In genomic region chr13:103903790-103904189, GRCh38 we compare ENCODE assay signal across 24 cellular contexts.
"Had no signal": no experiment of that assay in that cellular context is flagged by ENCODE, and none has a peak within 500 bp of the region (broad histone marks: within the 10 kb centered on the region; RNA-seq: fewer than 3 reads in every experiment).

No MANE protein-coding gene starts in this region.

- H3K36me3 ChIP-seq: colonic mucosa, esophagus muscularis mucosa, esophagus squamous epithelium, gastrocnemius medialis, gastroesophageal sphincter, heart left ventricle, heart right ventricle had no signal

- H2AFZ ChIP-seq: hepatocyte had no signal

- H3K79me2 ChIP-seq: hepatocyte had no signal

- H3K4me2 ChIP-seq: hepatocyte had no signal

- ATAC-seq: effector memory CD8-positive, alpha-beta T cell; esophagus mucosa; foreskin keratinocyte; gastrocnemius medialis; gastroesophageal sphincter; heart left ventricle; heart right ventricle had no signal

- H3K27ac ChIP-seq: colonic mucosa, coronary artery, dorsolateral prefrontal cortex, epithelial cell of prostate, esophagus muscularis mucosa, esophagus squamous epithelium, foreskin keratinocyte, gastrocnemius medialis, gastroesophageal sphincter, heart left ventricle, heart right ventricle, hepatocyte had no signal

- H3K9me3 ChIP-seq: colonic mucosa, esophagus squamous epithelium, gastrocnemius medialis, gastroesophageal sphincter had no signal

- H3K4me3 ChIP-seq: colonic mucosa, coronary artery, dorsolateral prefrontal cortex, esophagus muscularis mucosa, esophagus squamous epithelium, gastrocnemius medialis, gastroesophageal sphincter, heart left ventricle, heart right ventricle, hepatocyte had no signal

- H3K27me3 ChIP-seq: colonic mucosa, dorsolateral prefrontal cortex, esophagus muscularis mucosa, esophagus squamous epithelium, foreskin keratinocyte, gastrocnemius medialis, gastroesophageal sphincter, heart left ventricle, heart right ventricle, hepatocyte had no signal

- H3K4me1 ChIP-seq: colonic mucosa, esophagus muscularis mucosa, esophagus squamous epithelium, foreskin keratinocyte, gastrocnemius medialis, gastroesophageal sphincter, heart left ventricle, heart right ventricle had no signal

- DNase-seq: colonic mucosa; cortex of kidney; dermis blood vessel endothelial cell; dorsolateral prefrontal cortex; effector CD4-positive, alpha-beta T cell; effector memory CD4-positive, alpha-beta T cell; effector memory CD8-positive, alpha-beta T cell; endodermal cell; erythroblast; esophagus squamous epithelium; foreskin fibroblast; foreskin keratinocyte; foreskin melanocyte; gastrocnemius medialis; glutamatergic neuron; head of caudate nucleus; heart left ventricle; heart right ventricle had no signal
